Comparison of ENCODE assay signal across 26 cellular contexts in the genomic region with DNA sequence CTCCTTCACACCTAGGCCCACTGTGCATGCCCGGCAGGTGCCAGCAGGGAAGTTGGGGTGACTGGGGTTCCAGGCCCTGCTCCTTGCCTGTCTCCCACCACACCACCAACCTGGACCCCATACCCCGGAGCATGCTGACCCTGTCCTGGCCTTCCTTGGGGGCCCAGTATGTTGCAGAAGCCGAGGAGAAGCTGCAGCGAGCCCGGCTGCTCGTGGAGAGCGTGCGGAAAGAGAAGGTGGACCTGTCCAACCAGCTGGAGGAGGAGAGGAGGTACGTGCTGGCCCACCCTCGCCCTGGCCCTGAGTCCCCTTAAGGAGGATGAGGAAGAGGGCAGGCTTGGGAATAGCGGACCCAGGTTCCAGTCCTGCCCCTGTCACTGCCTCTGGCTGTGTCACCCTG.
"Had no signal": no experiment of that assay in that cellular context is flagged by ENCODE, and none has a peak within 500 bp of the region (broad histone marks: within the 10 kb centered on the region; RNA-seq: fewer than 3 reads in every experiment).

No MANE protein-coding gene starts in this region.

- ATAC-seq: activated naive CD4-positive, alpha-beta T cell treated with anti-CD3 and anti-CD28 coated beads, Interleukin-2, amount 50 U/mL, for 72 hours; activated T-cell treated with anti-CD3 and anti-CD28 coated beads, Interleukin-2, amount 50 U/mL, for 72 hours; foreskin keratinocyte; gastrocnemius medialis; heart left ventricle had no signal

- H3K27ac ChIP-seq: ascending aorta, coronary artery, esophagus muscularis mucosa, foreskin keratinocyte, gastrocnemius medialis, heart left ventricle had no signal

- H3K27me3 ChIP-seq: ascending aorta, dorsolateral prefrontal cortex, esophagus muscularis mucosa, foreskin keratinocyte, gastrocnemius medialis, heart left ventricle had no signal

- H3K4me1 ChIP-seq: ascending aorta, foreskin keratinocyte, gastrocnemius medialis had no signal

- H3K9me3 ChIP-seq: gastrocnemius medialis had no signal

- DNase-seq: activated CD4-positive, alpha-beta memory T cell treated with anti-CD3 and anti-CD28 coated beads, Interleukin-2, amount 10 ng/mL, durations not matched to agents 7 days and 5 days; activated CD4-positive, alpha-beta T cell treated with anti-CD3 and anti-CD28 coated beads for 1 hour; activated CD4-positive, alpha-beta T cell treated with anti-CD3 and anti-CD28 coated beads for 4 hours; activated CD4-positive, alpha-beta T cell treated with anti-CD3 and anti-CD28 coated beads, Interleukin-2, amount 10 ng/mL, durations not matched to agents 7 days and 5 days; activated CD4-positive, alpha-beta T cell treated with anti-CD3 and anti-CD28 coated beads, Interleukin-2, amount 50 U/mL, for 4 hours; activated CD4-positive, CD25-positive, alpha-beta regulatory T cell; activated CD8-positive, alpha-beta memory T cell treated with anti-CD3 and anti-CD28 coated beads, Interleukin-2, amount 50 U/mL, for 48 hours; activated gamma-delta T cell; activated naive CD4-positive, alpha-beta T cell; activated naive CD4-positive, alpha-beta T cell treated with anti-CD3 and anti-CD28 coated beads, Interleukin-2, amount 10 ng/mL, durations not matched to agents 7 days and 5 days; activated naive CD8-positive, alpha-beta T cell treated with anti-CD3 and anti-CD28 coated beads, Interleukin-2, amount 10 ng/mL, durations not matched to agents 7 days and 5 days; activated T-cell treated with anti-CD3 and anti-CD28 coated beads for 4 hours; activated T-cell treated with anti-CD3 and anti-CD28 coated beads, Interleukin-2, amount 50 U/mL, for 24 hours; activated T-cell treated with anti-CD3 and anti-CD28 coated beads, Interleukin-2, amount 50 U/mL, for 72 hours; dorsolateral prefrontal cortex; effector memory CD4-positive, alpha-beta T cell; endodermal cell; foreskin keratinocyte; gastrocnemius medialis; glutamatergic neuron; heart left ventricle; T-helper 2 cell had no signal

- H3K4me3 ChIP-seq: ascending aorta, coronary artery, dorsolateral prefrontal cortex, esophagus muscularis mucosa, gastrocnemius medialis, heart left ventricle had no signal
